In the genomic region with DNA sequence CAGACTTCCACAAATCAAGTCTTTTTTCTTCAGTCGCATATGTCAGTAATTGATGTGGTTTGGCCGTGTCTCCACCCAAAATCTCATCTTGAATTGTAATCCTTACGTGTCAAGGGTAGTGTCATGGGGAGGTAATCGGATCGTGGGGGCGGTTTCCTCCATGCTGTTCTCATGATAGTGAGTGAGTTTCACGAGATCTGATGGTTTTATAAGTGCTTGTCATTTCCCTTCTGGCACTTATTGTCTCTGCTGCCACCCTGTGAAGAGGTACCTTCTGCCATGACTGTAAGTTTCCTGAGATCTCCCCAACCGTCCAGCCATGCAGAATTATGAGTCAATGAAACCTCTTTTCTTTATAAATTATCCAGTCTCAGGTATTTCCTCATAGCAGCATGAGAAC, we compare ENCODE assay signal across 21 cellular contexts.
A peak's percentile ranks its signal among the peaks of the same experiment; 100 is the strongest.
DNase-seq lines count a peak whose midpoint lies in the region; ATAC-seq, FAIRE-seq and TF ChIP-seq lines count a peak whose summit lies in the region.
"Had no signal": no experiment of that assay in that cellular context is flagged by ENCODE, and none has a peak within 500 bp of the region (broad histone marks: within the 10 kb centered on the region; RNA-seq: fewer than 3 reads in every experiment).

No MANE protein-coding gene starts in this region.

- no peak for FAIRE-seq in pancreas (lab: Jason Lieb, UNC)
- FAIRE-seq: GM12878, islet of Langerhans had no signal

- no peaks in the 10 kb centered on the region for H3K27me3 ChIP-seq in effector memory CD4-positive, alpha-beta T cell (replicated peaks; ENCODE audit: control insufficient read depth, insufficient read depth, low read length, poor library complexity, severe bottlenecking)
- H3K27me3 ChIP-seq in pancreas = no peaks in the 10 kb centered on the region
- H3K27me3 ChIP-seq: ascending aorta, heart left ventricle, SJSA1 had no signal

- 89 to 92% methylated on average over 8 of the region's 8 CpGs for WGBS in pancreas, 2 donors

- no peaks in the 10 kb centered on the region for H3K9me3 ChIP-seq in effector memory CD4-positive, alpha-beta T cell (ENCODE audit: control insufficient read depth, low read length)
- H3K9me3 ChIP-seq in pancreas = no peaks in the 10 kb centered on the region
- H3K9me3 ChIP-seq: ascending aorta, heart left ventricle, SJSA1, upper lobe of left lung had no signal

- TF ChIP-seq CTCF in pancreas (IDR thresholded peaks at IDR 0.05) = no peak

- peak; percentile 25 for DNase-seq in activated CD4-positive, alpha-beta T cell treated with anti-CD3 and anti-CD28 coated beads for 4 hours
- no peak for DNase-seq in activated CD4-positive, alpha-beta T cell treated with anti-CD3 and anti-CD28 coated beads for 1 hour
- DNase-seq in T-helper 1 cell (peak in 3 of 5 donors; percentile 0 to 14 (median 6)), DMS153 treated with DMSO at 0.1 percent for 48 hours (lab: John Stamatoyannopoulos, UW; ENCODE audit: unreplicated experiment) (no peak), GM19238 (ENCODE audit: insufficient read length, low spot score) (no peak), pancreas (no peak)
- peak in 2 of 3 donors; percentile 4 to 13 for DNase-seq in effector memory CD4-positive, alpha-beta T cell
- DNase-seq in stimulated activated CD4-positive, alpha-beta T cell treated with anti-CD3 and anti-CD28 coated beads, Interleukin-4, amount 100 ng/mL, for 24 hours = peak; percentile 55
- DNase-seq: CD8-positive, alpha-beta T cell; cortex of kidney; H9; heart left ventricle; mammary epithelial cell; NCI-H1436; NCI-H446; stimulated activated naive B cell treated with anti-CD40 and anti-IgM and Interleukin-4, amounts not matched to agents 10 μg/mL and 1 μg/mL and 100 μg/mL, for 72 hours; upper lobe of left lung had no signal

- no peaks in the 10 kb centered on the region for H3K36me3 ChIP-seq in effector memory CD4-positive, alpha-beta T cell (ENCODE audit: control insufficient read depth, insufficient read depth, low read length)
- H3K36me3 ChIP-seq in pancreas = no peaks in the 10 kb centered on the region
- H3K36me3 ChIP-seq: ascending aorta, heart left ventricle, SJSA1, upper lobe of left lung had no signal

- no peaks in the 10 kb centered on the region for H3K4me1 ChIP-seq in effector memory CD4-positive, alpha-beta T cell (ENCODE audit: control insufficient read depth, insufficient read depth, low read length, poor library complexity, severe bottlenecking)
- H3K4me1 ChIP-seq in pancreas = no peaks in the 10 kb centered on the region

- no peak overlapping the region for H3K27ac ChIP-seq in effector memory CD4-positive, alpha-beta T cell (ENCODE audit: insufficient read depth, low read length, poor library complexity, severe bottlenecking)
- H3K27ac ChIP-seq in pancreas = no peak overlapping the region
- H3K27ac ChIP-seq: ascending aorta, heart left ventricle, SJSA1, upper lobe of left lung had no signal

- intact Hi-C loops in pancreas (cut with DNase I) = no loop called here

- H3K4me3 ChIP-seq in effector memory CD4-positive, alpha-beta T cell (ENCODE audit: insufficient read depth, low read depth, low read length, poor library complexity, severe bottlenecking) = no peak overlapping the region
- H3K4me3 ChIP-seq in pancreas = no peak overlapping the region
- H3K4me3 ChIP-seq: ascending aorta, GM12878, heart left ventricle, SJSA1, upper lobe of left lung had no signal

- ATAC-seq in pancreas = no peak
- ATAC-seq: CD8-positive, alpha-beta T cell; GM12878; heart left ventricle; stimulated activated naive B cell treated with anti-CD40 and anti-IgM and Interleukin-4, amounts not matched to agents 10 μg/mL and 1 μg/mL and 100 μg/mL, for 72 hours had no signal

Comparison
In these comparisons a context has a peak if more than half of its experiments do, and no peak if none do; other contexts are left out.
1. DNase-seq: peak in activated CD4-positive, alpha-beta T cell treated with anti-CD3 and anti-CD28 coated beads for 4 hours (2 of 2), T-helper 1 cell (3 of 5), effector memory CD4-positive, alpha-beta T cell (2 of 3) and stimulated activated CD4-positive, alpha-beta T cell treated with anti-CD3 and anti-CD28 coated beads, Interleukin-4, amount 100 ng/mL, for 24 hours (single experiment); none in activated CD4-positive, alpha-beta T cell treated with anti-CD3 and anti-CD28 coated beads for 1 hour (single experiment), DMS153 treated with DMSO at 0.1 percent for 48 hours (single experiment), GM19238 (single experiment) and pancreas (0 of 6).